In genomic region chr2:186485576-186485870, GRCh38 we compare ENCODE assay signal across 8 cellular contexts. TPM values are rescaled to one million over a fixed set of nuclear protein-coding genes. Genes with fewer than 3 reads are reported as not detected.
A peak's percentile ranks its signal among the peaks of the same experiment; 100 is the strongest.
DNase-seq lines count a peak whose midpoint lies in the region; TF ChIP-seq lines count a peak whose summit lies in the region.

No MANE protein-coding gene starts in this region.

- H2BK5ac ChIP-seq in neuronal stem cell (ENCODE audit: low read length) = peak overlapping the region; percentile 46

- H2BK15ac ChIP-seq in neuronal stem cell (ENCODE audit: low read length) = no peak overlapping the region

- no peak overlapping the region for H4K8ac ChIP-seq in neuronal stem cell (ENCODE audit: low read depth, low read length)

- H3K27me3 ChIP-seq in ectodermal cell (ENCODE audit: control insufficient read depth, insufficient read depth, low read length, poor library complexity, severe bottlenecking) (no peaks in the 10 kb centered on the region), neuronal stem cell (ENCODE audit: control insufficient read depth in 3 of 3, insufficient read depth in 3 of 3, low read depth in 1 of 3, low read length in 3 of 3) (no peaks in the 10 kb centered on the region)

- H2AFZ ChIP-seq in neuronal stem cell (ENCODE audit: low read length) = peak overlapping the region; percentile 86

- H3K79me1 ChIP-seq in neuronal stem cell (ENCODE audit: low read depth, low read length) = peaks cover 2% of the 10 kb centered on the region

- peak overlapping the region; percentile 99 for H3K4me3 Mint-ChIP-seq in Calu3 (ENCODE audit: low read depth, unreplicated experiment)

- H3K4me1 ChIP-seq in ectodermal cell (ENCODE audit: control insufficient read depth, insufficient read depth, low read length) (peaks cover 4% of the 10 kb centered on the region), neuronal stem cell (ENCODE audit: control insufficient read depth in 2 of 2, insufficient read depth in 1 of 2, low read depth in 1 of 2, low read length in 2 of 2) (peaks cover 2 to 5% of the 10 kb centered on the region in 2 donors)

- H3K9ac ChIP-seq in neuronal stem cell (ENCODE audit: low read depth, low read length, poor library complexity) = no peak overlapping the region

- no peak for TF ChIP-seq CTCF in Calu3 (IDR thresholded peaks at IDR 0.05; ENCODE audit: unreplicated experiment)
- no peak for TF ChIP-seq CTCF in LNCaP clone FGC (IDR thresholded peaks at IDR 0.05; ENCODE audit: control insufficient read depth, extremely low read depth, insufficient read depth)

- H3K27ac ChIP-seq in ectodermal cell (ENCODE audit: insufficient read depth, low read depth, low read length, poor library complexity, severe bottlenecking) (peak overlapping the region; percentile 98), neuronal stem cell (replicated peaks; ENCODE audit: low read length) (peak overlapping the region; percentile 88)

- CTCF ChIA-PET in Calu3 (lab: Charles Lee) = interaction anchor here (1.0 to 1.7 kb wide), 3 partner anchors 17 to 90 kb away, joined by 3 to 4 read pairs (median 4); no protein-coding TSS in a partner anchor

- TSS peak; percentile 69 for BruUV-seq in Calu3 (replicated peaks; lab: Mats Ljungman, UMichigan)

- WGBS in ectodermal cell, 2 experiments = 1 to 3% methylated on average over 10 of the region's 10 CpGs
- WGBS in neuronal stem cell (ENCODE audit: extremely low coverage in 2 of 2, insufficient read length in 2 of 2, insufficient replicate concordance in 1 of 2), 2 donors = no CpG with 5 or more reads among the region's 10 CpGs

- peak overlapping the region; percentile 99 for H3K27ac Mint-ChIP-seq in Calu3 (ENCODE audit: unreplicated experiment)

- H3K23ac ChIP-seq in neuronal stem cell (ENCODE audit: low read depth, low read length, poor library complexity) = peak overlapping the region; percentile 94

- DNase-seq in Calu3 = no peak
- no peak for DNase-seq in LNCaP clone FGC (ENCODE audit: low read depth)
- no peak for DNase-seq in neuronal stem cell (ENCODE audit: low spot score)
- no peak for DNase-seq in dedifferentiated amniotic fluid mesenchymal stem cell (ENCODE audit: extremely low spot score)
- DNase-seq in NCI-H2171 treated with DMSO at 0.1 percent for 48 hours (lab: John Stamatoyannopoulos, UW) = no peak
- DNase-seq in NCI-H1092 treated with DMSO at 0.1 percent for 48 hours (lab: John Stamatoyannopoulos, UW) = no peak
- no peak for DNase-seq in retina

- H3K27me3 Mint-ChIP-seq in Calu3 (ENCODE audit: unreplicated experiment) = no peaks in the 10 kb centered on the region

- H3K9me3 ChIP-seq in ectodermal cell (ENCODE audit: control insufficient read depth, low read length) (no peaks in the 10 kb centered on the region), neuronal stem cell (replicated peaks in 1 of 2; ENCODE audit: control insufficient read depth in 2 of 2, insufficient read depth in 1 of 2, low read depth in 1 of 2, low read length in 2 of 2) (no peaks in the 10 kb centered on the region)

- peaks cover 31% of the 10 kb centered on the region for H3K36me3 Mint-ChIP-seq in Calu3 (ENCODE audit: insufficient read depth, unreplicated experiment)

- no peak overlapping the region for H2BK12ac ChIP-seq in neuronal stem cell (ENCODE audit: low read length)

- H3K18ac ChIP-seq in neuronal stem cell (ENCODE audit: low read length) = peak overlapping the region; percentile 85

- H3K4ac ChIP-seq in neuronal stem cell (ENCODE audit: low read length) = no peak overlapping the region

- H4K91ac ChIP-seq in neuronal stem cell (ENCODE audit: low read depth, low read length, poor library complexity) = no peak overlapping the region

- peaks cover 35% of the 10 kb centered on the region for H3K4me1 Mint-ChIP-seq in Calu3 (ENCODE audit: low read depth, unreplicated experiment)

- H3K14ac ChIP-seq in neuronal stem cell (ENCODE audit: low read length) = no peak overlapping the region

- H3K36me3 ChIP-seq in ectodermal cell (ENCODE audit: control insufficient read depth, insufficient read depth, low read length) (no peaks in the 10 kb centered on the region), neuronal stem cell (replicated peaks in 1 of 2; ENCODE audit: control insufficient read depth in 2 of 2, insufficient read depth in 2 of 2, low read length in 2 of 2) (peaks cover 0 to 12% of the 10 kb centered on the region in 2 donors)

- peak overlapping the region; percentile 99 for H3K4me3 ChIP-seq in LNCaP clone FGC (ENCODE audit: low read depth, low read length)
- peak overlapping the region; percentile 91 for H3K4me3 ChIP-seq in ectodermal cell (ENCODE audit: insufficient read depth, low read depth, low read length)
- peak overlapping the region; percentile 86 to 96 for H3K4me3 ChIP-seq in neuronal stem cell (ENCODE audit: low read length in 2 of 2)

- H2AK5ac ChIP-seq in neuronal stem cell (ENCODE audit: low read depth, low read length) = no peak overlapping the region

- peak overlapping the region; percentile 72 for H3K4me2 ChIP-seq in neuronal stem cell (ENCODE audit: insufficient read depth, low read length, poor library complexity, severe bottlenecking)

- no peaks in the 10 kb centered on the region for H3K9me3 Mint-ChIP-seq in Calu3 (ENCODE audit: low read depth, unreplicated experiment)

- intact Hi-C loops in Calu3 (cut with micrococcal nuclease; ENCODE audit: unreplicated experiment) = no loop called here

- no peak overlapping the region for H2BK120ac ChIP-seq in neuronal stem cell (ENCODE audit: low read depth, low read length)

RNA-seq across cellular contexts. Expression of gene ZC3H15, which starts 0.5 kb away (rescaled TPM):
- 81.8 and 86.5 TPM in 2 replicates for total RNA-seq in Calu3 (2022)
- polyA plus RNA-seq in ectodermal cell (2013, experiment 1 of 4) = 83.6 TPM
- polyA plus RNA-seq in ectodermal cell (2013, experiment 2 of 4) = 82.9 TPM
- polyA plus RNA-seq in ectodermal cell (2013, experiment 3 of 4) = 69.5 TPM
- 76.8 TPM for polyA plus RNA-seq in ectodermal cell (2013, experiment 4 of 4)
- polyA plus RNA-seq in neuronal stem cell (2013, experiment 1 of 2) = 89.0 TPM
- polyA plus RNA-seq in neuronal stem cell (2013, experiment 2 of 2) = 90.9 TPM
